In the genomic region with DNA sequence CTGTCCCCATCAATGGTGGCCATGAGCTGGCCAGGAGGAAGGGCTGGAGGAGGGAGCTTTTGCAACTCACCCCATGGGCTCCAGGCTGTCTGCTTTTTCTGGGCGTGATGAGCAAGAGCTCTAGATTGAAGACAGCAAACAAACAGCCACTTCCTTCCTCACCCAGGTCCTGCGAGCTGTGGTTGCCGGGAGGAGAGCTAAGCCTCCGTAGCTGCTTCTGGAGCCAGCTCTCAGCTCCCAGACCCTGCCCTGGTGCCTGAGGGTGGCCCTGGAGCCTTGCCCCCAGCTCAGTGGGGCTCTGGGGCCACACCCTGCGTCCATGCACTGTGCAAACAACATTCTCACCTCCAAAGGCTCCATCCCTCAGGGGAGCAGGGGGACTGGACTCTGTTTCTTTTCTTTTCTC, we compare ENCODE assay signal across 9 cellular contexts. TPM values are rescaled to one million over a fixed set of nuclear protein-coding genes. Genes with fewer than 3 reads are reported as not detected.
DNase-seq lines count a peak whose midpoint lies in the region; ATAC-seq and TF ChIP-seq lines count a peak whose summit lies in the region.
"Had no signal": no experiment of that assay in that cellular context is flagged by ENCODE, and none has a peak within 500 bp of the region (broad histone marks: within the 10 kb centered on the region; RNA-seq: fewer than 3 reads in every experiment).

No MANE protein-coding gene starts in this region.

- H3K9me3 ChIP-seq in MM.1S (replicated peaks; ENCODE audit: insufficient read depth, low read length) (no peaks in the 10 kb centered on the region), thoracic aorta (no peaks in the 10 kb centered on the region)

- H3K79me2 ChIP-seq in MM.1S (ENCODE audit: low read length), result no peaks in the 10 kb centered on the region

- no peak overlapping the region for H3K9ac ChIP-seq in MM.1S (ENCODE audit: low read length)

- CTCF ChIA-PET in activated CD8-positive, alpha-beta memory T cell treated with anti-CD3 and anti-CD28 coated beads, Interleukin-2, amount 10 ng/mL, durations not matched to agents 7 days and 5 days (lab: Charles Lee), result interaction anchor here (0.9 to 16.9 kb wide), 8 partner anchors 8 to 123 kb away, joined by 3 to 216 read pairs (median 4); a partner anchor contains a TSS

- H3K4me3 Mint-ChIP-seq in activated CD8-positive, alpha-beta memory T cell treated with anti-CD3 and anti-CD28 coated beads, Interleukin-2, amount 10 ng/mL, durations not matched to agents 7 days and 5 days, result peak overlapping the region; percentile 67

- H3K4me1 ChIP-seq in MM.1S (ENCODE audit: low read length) (peaks cover 25% of the 10 kb centered on the region), thoracic aorta (ENCODE audit: control insufficient read depth in 1 of 2, low read depth in 2 of 2) (peaks cover 0 to 8% of the 10 kb centered on the region in 2 donors)

- no peaks in the 10 kb centered on the region for H3K9me2 ChIP-seq in MM.1S (replicated peaks; ENCODE audit: insufficient read depth, low read length)

- H3K9me3 Mint-ChIP-seq in activated CD8-positive, alpha-beta memory T cell treated with anti-CD3 and anti-CD28 coated beads, Interleukin-2, amount 10 ng/mL, durations not matched to agents 7 days and 5 days (ENCODE audit: low read depth), result no peaks in the 10 kb centered on the region

- no peaks in the 10 kb centered on the region for H3K36me3 ChIP-seq in MM.1S (replicated peaks; ENCODE audit: insufficient read depth, low read length)
- H3K36me3 ChIP-seq in thoracic aorta, result no peaks in the 10 kb centered on the region

- no peaks in the 10 kb centered on the region for H4K20me1 ChIP-seq in MM.1S (ENCODE audit: insufficient read depth, low read length)

- peak; percentile 84 for DNase-seq in A172 (ENCODE audit: low spot score)
- DNase-seq in MM.1S, result peak; percentile 53
- DNase-seq in activated CD8-positive, alpha-beta memory T cell treated with anti-CD3 and anti-CD28 coated beads, Interleukin-2, amount 10 ng/mL, durations not matched to agents 7 days and 5 days, result peak; percentile 89
- DNase-seq in left ventricle myocardium superior, result peak; percentile 44
- DNase-seq in thoracic aorta (ENCODE audit: low spot score), result no peak
- DNase-seq in DMS114 treated with DMSO at 0.1 percent for 48 hours (lab: John Stamatoyannopoulos, UW; ENCODE audit: unreplicated experiment), result no peak
- no peak for DNase-seq in NCI-H524 (lab: John Stamatoyannopoulos, UW)

- H3K36me3 Mint-ChIP-seq in activated CD8-positive, alpha-beta memory T cell treated with anti-CD3 and anti-CD28 coated beads, Interleukin-2, amount 10 ng/mL, durations not matched to agents 7 days and 5 days, result peaks cover 65% of the 10 kb centered on the region

- H2AFZ ChIP-seq in MM.1S (ENCODE audit: low read length), result peak overlapping the region; percentile 55

- no peaks in the 10 kb centered on the region for H3F3A ChIP-seq in MM.1S (ENCODE audit: insufficient read depth, low read length)

- no peaks in the 10 kb centered on the region for H3K27me3 Mint-ChIP-seq in activated CD8-positive, alpha-beta memory T cell treated with anti-CD3 and anti-CD28 coated beads, Interleukin-2, amount 10 ng/mL, durations not matched to agents 7 days and 5 days

- intact Hi-C loops in left ventricle myocardium superior (cut with micrococcal nuclease), result no loop called here

- ATAC-seq in activated CD8-positive, alpha-beta memory T cell treated with anti-CD3 and anti-CD28 coated beads, Interleukin-2, amount 10 ng/mL, durations not matched to agents 7 days and 5 days, result peak; percentile 41
- peak; percentile 64 for ATAC-seq in left ventricle myocardium superior
- ATAC-seq in thoracic aorta (ENCODE audit: insufficient number of reproducible peaks, low FRiP score, low read depth), result no peak
- no peak for ATAC-seq in HG03571 (IDR thresholded peaks at IDR 0.05; ENCODE audit: unreplicated experiment)

- no peak for TF ChIP-seq CTCF in MM.1S (IDR thresholded peaks at IDR 0.05; ENCODE audit: low read length)
- TF ChIP-seq CTCF in thoracic aorta (IDR thresholded peaks at IDR 0.05), result no peak

- peak overlapping the region; percentile 44 for H3K4me2 ChIP-seq in MM.1S (ENCODE audit: low read depth, low read length)

- H3K27me3 ChIP-seq in MM.1S (replicated peaks; ENCODE audit: insufficient read depth, low read length) (peaks cover 34% of the 10 kb centered on the region), thoracic aorta (replicated peaks; ENCODE audit: insufficient read depth) (no peaks in the 10 kb centered on the region)

- peaks cover 82% of the 10 kb centered on the region for H3K4me1 Mint-ChIP-seq in activated CD8-positive, alpha-beta memory T cell treated with anti-CD3 and anti-CD28 coated beads, Interleukin-2, amount 10 ng/mL, durations not matched to agents 7 days and 5 days

- H3K4me3 ChIP-seq in MM.1S (ENCODE audit: low read length), result no peak overlapping the region; the same call in 1 of the 2 replicates
- peak overlapping the region; percentile 39 for H3K4me3 ChIP-seq in thoracic aorta

- H3K27ac Mint-ChIP-seq in activated CD8-positive, alpha-beta memory T cell treated with anti-CD3 and anti-CD28 coated beads, Interleukin-2, amount 10 ng/mL, durations not matched to agents 7 days and 5 days, result peak overlapping the region; percentile 97

- H3K27ac ChIP-seq in MM.1S (ENCODE audit: low read length) (peak overlapping the region; percentile 33; the same call in 1 of the 2 replicates), thoracic aorta (no peak overlapping the region)

RNA-seq across cellular contexts. Expression of a gene that starts 6.2 kb away (rescaled TPM):
- 0.02 TPM in 1 of 2 replicates, not detected in the other for total RNA-seq in A172 (2014; rRNA removed; shearing (Covaris generic))
- total RNA-seq in activated CD8-positive, alpha-beta memory T cell treated with anti-CD3 and anti-CD28 coated beads, Interleukin-2, amount 10 ng/mL, durations not matched to agents 7 days and 5 days, result 100 to 1,000 TPM; 250 to 441 TPM
- total RNA-seq in left ventricle myocardium superior (8.0 TPM), thoracic aorta (10 to 100 TPM; 29.6 to 33.9 TPM)

RNA-seq across cellular contexts. Expression of a gene that starts 39.5 kb away (rescaled TPM):
- 7.7 and 8.1 TPM in 2 replicates for total RNA-seq in A172 (2014; rRNA removed; shearing (Covaris generic))
- 1 to 10 TPM; 1.2 to 3.3 TPM for total RNA-seq in activated CD8-positive, alpha-beta memory T cell treated with anti-CD3 and anti-CD28 coated beads, Interleukin-2, amount 10 ng/mL, durations not matched to agents 7 days and 5 days
- total RNA-seq in left ventricle myocardium superior (10.0 TPM), thoracic aorta (100 to 1,000 TPM; 164 to 214 TPM)

RNA-seq across cellular contexts. Expression of a gene that starts 57.0 kb away (rescaled TPM):
- 3.4 and 17.7 TPM in 2 replicates for total RNA-seq in A172 (2014; rRNA removed; shearing (Covaris generic))
- total RNA-seq in activated CD8-positive, alpha-beta memory T cell treated with anti-CD3 and anti-CD28 coated beads, Interleukin-2, amount 10 ng/mL, durations not matched to agents 7 days and 5 days, result 10 to 100 TPM; 23.8 to 38.5 TPM
- total RNA-seq in left ventricle myocardium superior (12.9 TPM), thoracic aorta (10 to 100 TPM in 1 of 2 donors, 1 to 10 TPM in 1; 6.5 to 10.6 TPM)

RNA-seq across cellular contexts. Expression of a gene that starts 59.4 kb away (rescaled TPM):
- total RNA-seq in A172 (2014; rRNA removed; shearing (Covaris generic)), result not detected in 2 replicates
- total RNA-seq in activated CD8-positive, alpha-beta memory T cell treated with anti-CD3 and anti-CD28 coated beads, Interleukin-2, amount 10 ng/mL, durations not matched to agents 7 days and 5 days, result not detected
- not detected for total RNA-seq in left ventricle myocardium superior
- total RNA-seq in thoracic aorta, result not detected
- total RNA-seq: lung microvascular endothelial cell had no signal

Comparison
In these comparisons a context has a peak if more than half of its experiments do, and no peak if none do; other contexts are left out.
1. DNase-seq: peak in A172 (single experiment), MM.1S (single experiment), activated CD8-positive, alpha-beta memory T cell treated with anti-CD3 and anti-CD28 coated beads, Interleukin-2, amount 10 ng/mL, durations not matched to agents 7 days and 5 days (single experiment) and left ventricle myocardium superior (single experiment); none in thoracic aorta (single experiment), DMS114 treated with DMSO at 0.1 percent for 48 hours (single experiment) and NCI-H524 (0 of 2).
2. ATAC-seq: peak in activated CD8-positive, alpha-beta memory T cell treated with anti-CD3 and anti-CD28 coated beads, Interleukin-2, amount 10 ng/mL, durations not matched to agents 7 days and 5 days (single experiment) and left ventricle myocardium superior (single experiment); none in thoracic aorta (single experiment) and HG03571 (single experiment).
3. RNA of a gene that starts 6.2 kb away (total RNA-seq): 250 to 441 TPM in activated CD8-positive, alpha-beta memory T cell treated with anti-CD3 and anti-CD28 coated beads, Interleukin-2, amount 10 ng/mL, durations not matched to agents 7 days and 5 days; 29.6 to 33.9 TPM in thoracic aorta, 8.0 TPM in left ventricle myocardium superior (single experiment) and 0.02 TPM in A172; every median in the first group is over 4 times any median in the second.
4. RNA of a gene that starts 39.5 kb away (total RNA-seq): 164 to 214 TPM in thoracic aorta; 10.0 TPM in left ventricle myocardium superior (single experiment), 7.7 to 8.1 TPM in A172 and 1.2 to 3.3 TPM in activated CD8-positive, alpha-beta memory T cell treated with anti-CD3 and anti-CD28 coated beads, Interleukin-2, amount 10 ng/mL, durations not matched to agents 7 days and 5 days; every median in the first group is over 10 times any median in the second.